ENCODE assay signal across 16 cellular contexts in genomic region chr13:21948781-21949474, GRCh38.
DNase-seq lines count a peak whose midpoint lies in the region; ATAC-seq and TF ChIP-seq lines count a peak whose summit lies in the region.
"Had no signal": no experiment of that assay in that cellular context is flagged by ENCODE, and none has a peak within 500 bp of the region (broad histone marks: within the 10 kb centered on the region; RNA-seq: fewer than 3 reads in every experiment).

No MANE protein-coding gene starts in this region.

- CTCF ChIA-PET in SK-N-SH (lab: Yijun Ruan, JAX) = no interaction called here

- no peaks in the 10 kb centered on the region for H3K4me1 ChIP-seq in SK-N-SH (ENCODE audit: control insufficient read depth in 1 of 2, insufficient read depth in 2 of 2, low read depth in 1 of 2, low read length in 1 of 2)
- H3K4me1 ChIP-seq: Caco-2, psoas muscle had no signal

- DNase-seq in DMS79 (lab: John Stamatoyannopoulos, UW) (peak; percentile 13), SK-N-SH (no peak), SHP77 (lab: John Stamatoyannopoulos, UW) (no peak), middle frontal gyrus (ENCODE audit: extremely low spot score, low spot score) (no peak), NCI-H1930 (lab: John Stamatoyannopoulos, UW) (no peak)
- DNase-seq: ACHN; activated CD4-positive, alpha-beta T cell treated with anti-CD3 and anti-CD28 coated beads, Interleukin-2, amount 50 U/mL, for 4 hours; anterior cingulate cortex; Caco-2; kidney glomerular epithelial cell; psoas muscle; Right ventricle myocardium superior had no signal

- no peak for TF ChIP-seq CTCF in SK-N-SH (IDR thresholded peaks at IDR 0.05)

- WGBS in SK-N-SH (ENCODE audit: low lambda C conversion rate) = 10% methylated on average over 7 of the region's 15 CpGs

- H4K20me1 ChIP-seq in SK-N-SH (ENCODE audit: insufficient read depth) = no peaks in the 10 kb centered on the region

- H3K27ac ChIP-seq in SK-N-SH (ENCODE audit: low read depth in 2 of 2, low read length in 1 of 2) = no peak overlapping the region
- H3K27ac ChIP-seq: psoas muscle had no signal

- no peaks in the 10 kb centered on the region for H3K79me2 ChIP-seq in SK-N-SH (ENCODE audit: insufficient read depth)

- TF ChIP-seq RAD21 in SK-N-SH (IDR thresholded peaks at IDR 0.05; ENCODE audit: low read length) = no peak

- H3F3A ChIP-seq in SK-N-SH (replicated peaks; ENCODE audit: insufficient read depth) = no peaks in the 10 kb centered on the region

- H3K9me3 ChIP-seq in SK-N-SH = no peaks in the 10 kb centered on the region
- H3K9me3 ChIP-seq: psoas muscle had no signal

- ATAC-seq in GM19328 (IDR thresholded peaks at IDR 0.05; ENCODE audit: unreplicated experiment) (peak; percentile 71), HG02642 (IDR thresholded peaks at IDR 0.05; ENCODE audit: poor library complexity, unreplicated experiment) (peak; percentile 71), HG03460 (IDR thresholded peaks at IDR 0.05; ENCODE audit: unreplicated experiment) (peak; percentile 85)
- ATAC-seq: activated T-helper 17 cell treated with anti-CD3 and anti-CD28 coated beads, Interleukin-2, amount 50 U/mL, for 72 hours; psoas muscle had no signal

- H3K9ac ChIP-seq in SK-N-SH = no peak overlapping the region

- H3K9me2 ChIP-seq in SK-N-SH = no peaks in the 10 kb centered on the region

- no peak overlapping the region for H2AFZ ChIP-seq in SK-N-SH (ENCODE audit: low read depth)

- POLR2A ChIA-PET in SK-N-SH (lab: Yijun Ruan, JAX) = no interaction called here

- H3K27me3 ChIP-seq in SK-N-SH (ENCODE audit: insufficient read depth) = no peaks in the 10 kb centered on the region

- no peak overlapping the region for H3K4me2 ChIP-seq in SK-N-SH

- TF ChIP-seq EP300 in SK-N-SH (IDR thresholded peaks at IDR 0.05; ENCODE audit: borderline replicate concordance in 1 of 2, low read depth in 1 of 2, low read length in 1 of 2) = no peak

- H3K36me3 ChIP-seq in SK-N-SH (replicated peaks in 1 of 2; ENCODE audit: control insufficient read depth in 1 of 2, insufficient read depth in 2 of 2, low read length in 1 of 2) = no peaks in the 10 kb centered on the region

- H3K4me3 ChIP-seq in SK-N-SH (ENCODE audit: low read depth in 2 of 2, low read length in 1 of 2) = no peak overlapping the region
- H3K4me3 ChIP-seq: psoas muscle had no signal

TF ChIP-seq in SK-N-SH, 30 proteins besides CTCF, POLR2A, EP300 and RAD21:
- TF ChIP-seq RCOR1 (IDR thresholded peaks at IDR 0.05; ENCODE audit: low read length) = no peak
- TF ChIP-seq GABPA (IDR thresholded peaks at IDR 0.05; ENCODE audit: low read depth) = no peak
- TF ChIP-seq MEF2A (IDR thresholded peaks at IDR 0.05; ENCODE audit: borderline replicate concordance, low read depth) = no peak
- no peak for TF ChIP-seq USF1 (IDR thresholded peaks at IDR 0.05; ENCODE audit: borderline replicate concordance, low read depth)
- TF ChIP-seq PBX3 (IDR thresholded peaks at IDR 0.05) = no peak
- no peak for TF ChIP-seq ZBTB33 (IDR thresholded peaks at IDR 0.05; ENCODE audit: borderline replicate concordance, low read depth)
